ENCODE assay signal across 8 cellular contexts in the genomic region with DNA sequence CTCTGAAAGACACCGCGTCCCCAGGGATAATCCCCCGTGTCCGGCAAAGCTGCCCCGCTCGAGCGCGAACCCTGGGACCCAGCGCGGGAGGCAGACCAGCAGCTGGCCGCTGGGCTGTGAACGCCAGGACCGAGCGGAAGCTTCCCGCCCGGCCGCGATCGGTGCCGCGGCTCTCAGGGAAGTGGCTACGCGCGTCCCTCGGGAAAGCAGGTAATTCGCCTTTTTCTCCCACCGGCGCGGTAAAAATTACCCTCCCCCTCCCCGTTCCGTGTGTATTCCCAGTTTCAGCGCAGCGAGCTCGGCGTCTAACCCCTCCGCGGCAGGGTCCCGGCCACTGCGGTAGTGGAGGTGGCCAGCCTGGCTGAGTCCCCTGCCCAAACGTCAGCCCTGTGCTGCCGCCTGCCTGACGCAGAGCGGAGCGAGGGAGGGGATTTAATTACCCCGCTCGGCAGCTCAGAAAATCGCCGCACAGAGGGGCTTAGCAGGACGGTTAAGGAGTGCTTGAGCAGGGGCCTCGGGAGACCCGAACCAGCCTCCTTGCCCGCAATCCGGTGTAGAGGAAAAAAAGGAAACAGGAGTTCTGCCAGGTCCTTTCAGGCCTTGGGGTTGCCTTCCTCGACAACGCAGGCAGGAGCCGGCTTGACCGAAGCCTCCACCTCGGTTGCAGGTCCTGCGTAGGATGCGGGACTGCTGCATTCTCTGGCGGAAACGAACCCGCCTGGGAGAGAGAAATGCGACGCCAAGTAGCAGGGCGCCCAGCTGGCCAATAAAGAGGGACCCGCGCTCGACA. TPM values are rescaled to one million over a fixed set of nuclear protein-coding genes. Genes with fewer than 3 reads are reported as not detected.
DNase-seq lines count a peak whose midpoint lies in the region; ATAC-seq, FAIRE-seq and TF ChIP-seq lines count a peak whose summit lies in the region.

No MANE protein-coding gene starts in this region.

- no peaks in the 10 kb centered on the region for H3K36me3 ChIP-seq in tibial artery

- H3K9me3 ChIP-seq in tibial artery: no peaks in the 10 kb centered on the region

- DNase-seq in NCI-H1417 (lab: John Stamatoyannopoulos, UW): peak in 2 of 3 experiments; percentile 83 to 85
- no peak for DNase-seq in NCI-H1417 treated with DMSO at 0.1 percent for 48 hours (lab: John Stamatoyannopoulos, UW)
- DNase-seq in NCI-H510A (lab: John Stamatoyannopoulos, UW): peak; percentile 22
- DNase-seq in cardiac fibroblast (ENCODE audit: low read depth in 2 of 2): peak; percentile 45 to 48
- DNase-seq in lower leg skin (ENCODE audit: low spot score in 2 of 2): peak in 1 of 2 donors; percentile 88
- peak; percentile 17 to 63 for DNase-seq in tibial artery
- no peak for DNase-seq in frontal cortex (ENCODE audit: low spot score in 2 of 2)

- TF ChIP-seq CTCF in cardiac fibroblast (IDR thresholded peaks at IDR 0.05; ENCODE audit: low read depth, low read length): no peak
- TF ChIP-seq CTCF in lower leg skin (IDR thresholded peaks at IDR 0.05): no peak
- no peak for TF ChIP-seq CTCF in tibial artery (IDR thresholded peaks at IDR 0.05)

- no peak for TF ChIP-seq POLR2A in lower leg skin (IDR thresholded peaks at IDR 0.05)

- ATAC-seq in GM21619 (IDR thresholded peaks at IDR 0.05; ENCODE audit: unreplicated experiment): no peak

- peaks cover 0 to 68% (median 59%) of the 10 kb centered on the region in 4 donors for H3K4me1 ChIP-seq in tibial artery

- H3K27me3 ChIP-seq in tibial artery: peaks cover 12 to 99% of the 10 kb centered on the region in 2 donors

- 5% methylated on average over 69 of the region's 69 CpGs for WGBS in lower leg skin, 2 donors

- peak overlapping the region in 1 of 2 donors; percentile 2 for H3K27ac ChIP-seq in tibial artery

- H3K4me3 ChIP-seq in cardiac fibroblast (replicated peaks in 1 of 2; ENCODE audit: low read depth in 2 of 2, low read length in 2 of 2) (peak overlapping the region; percentile 46 to 56), lower leg skin (ENCODE audit: low read depth, poor library complexity, severe bottlenecking) (peak overlapping the region; percentile 45), tibial artery (peak overlapping the region; percentile 51 to 52)

- intact Hi-C loops in lower leg skin (cut with DNase I; ENCODE audit: low total_unique reads): loop anchor here (10.0 kb wide), 1 partner anchor 415 kb away; no protein-coding TSS in a partner anchor
- intact Hi-C loops in tibial artery (cut with DNase I; ENCODE audit: low total_unique reads): loop anchor here (5.0 kb wide), 1 partner anchor 413 kb away; no protein-coding TSS in a partner anchor

- FAIRE-seq in frontal cortex (lab: Jason Lieb, UNC): no peak

RNA-seq across cellular contexts. Expression of a gene that starts 2.9 kb away (rescaled TPM):
- total RNA-seq in lower leg skin (1 to 10 TPM; 2.3 to 9.3 (median 6.6) TPM), frontal cortex (0.41 TPM)

RNA-seq across cellular contexts. Expression of a gene that starts 23.4 kb away (rescaled TPM):
- total RNA-seq in lower leg skin: not detected
- total RNA-seq in frontal cortex: not detected

Comparison
In these comparisons a context has a peak if more than half of its experiments do, and no peak if none do; other contexts are left out.
1. DNase-seq: peak in NCI-H1417 (2 of 3), NCI-H510A (single experiment), cardiac fibroblast (2 of 2) and tibial artery (2 of 2); none in NCI-H1417 treated with DMSO at 0.1 percent for 48 hours (single experiment) and frontal cortex (0 of 2).
2. Peak in every context shown above with its lines, with median percentiles within 50 percentile points of each other: H3K4me3 ChIP-seq.